26 cellular contexts compared by ENCODE assay signal in the genomic region with DNA sequence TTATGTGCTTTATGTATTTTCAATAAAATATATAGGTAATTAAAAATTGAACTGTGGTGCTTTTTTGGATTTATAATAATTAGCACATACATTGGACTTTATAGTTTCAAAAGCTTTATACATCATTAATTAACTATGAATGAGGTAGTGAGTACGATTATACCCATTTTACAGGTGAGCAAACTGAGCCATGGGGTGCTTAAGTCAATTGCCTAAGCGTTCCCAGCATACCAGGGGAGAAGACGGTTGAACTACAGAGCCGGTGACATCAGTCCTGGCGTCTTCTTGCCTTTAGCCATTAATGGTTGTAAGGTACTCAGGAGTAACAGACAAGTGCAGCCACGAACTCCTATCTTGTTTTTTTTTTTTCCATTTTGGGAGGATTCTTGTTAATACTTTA.
"Had no signal": no experiment of that assay in that cellular context is flagged by ENCODE, and none has a peak within 500 bp of the region (broad histone marks: within the 10 kb centered on the region; RNA-seq: fewer than 3 reads in every experiment).

No MANE protein-coding gene starts in this region.

- H3K4me3 ChIP-seq: colonic mucosa, coronary artery, dorsolateral prefrontal cortex, esophagus muscularis mucosa, esophagus squamous epithelium, gastrocnemius medialis, gastroesophageal sphincter, heart left ventricle, heart right ventricle had no signal

- FAIRE-seq: colon, endometrium, frontal cortex had no signal

- H3K27me3 ChIP-seq: colonic mucosa, esophagus muscularis mucosa, esophagus squamous epithelium, foreskin keratinocyte, gastrocnemius medialis, gastroesophageal sphincter, heart left ventricle, heart right ventricle had no signal

- H3K4me1 ChIP-seq: colonic mucosa, esophagus muscularis mucosa, esophagus squamous epithelium, foreskin keratinocyte, gastrocnemius medialis, gastroesophageal sphincter, heart left ventricle, heart right ventricle had no signal

- H3K9me3 ChIP-seq: colonic mucosa, esophagus muscularis mucosa, esophagus squamous epithelium, gastrocnemius medialis, gastroesophageal sphincter, heart left ventricle, heart right ventricle had no signal

- DNase-seq: colonic mucosa; cortex of kidney; dermis blood vessel endothelial cell; dorsolateral prefrontal cortex; effector CD4-positive, alpha-beta T cell; effector CD8-positive, alpha-beta T cell; effector memory CD8-positive, alpha-beta T cell; endodermal cell; erythroblast; esophagus squamous epithelium; foreskin fibroblast; foreskin keratinocyte; foreskin melanocyte; gastrocnemius medialis; glutamatergic neuron; head of caudate nucleus; heart left ventricle; heart right ventricle had no signal

- H3K36me3 ChIP-seq: colonic mucosa, esophagus muscularis mucosa, esophagus squamous epithelium, gastrocnemius medialis, gastroesophageal sphincter, heart left ventricle, heart right ventricle had no signal

- ATAC-seq: effector memory CD8-positive, alpha-beta T cell; esophagus mucosa; foreskin keratinocyte; gastrocnemius medialis; gastroesophageal sphincter; heart left ventricle; heart right ventricle had no signal

- H3K27ac ChIP-seq: colonic mucosa, coronary artery, dorsolateral prefrontal cortex, epithelial cell of prostate, esophagus muscularis mucosa, esophagus squamous epithelium, foreskin keratinocyte, gastrocnemius medialis, gastroesophageal sphincter, heart left ventricle, heart right ventricle had no signal
